ENCODE assay signal across 19 cellular contexts in the genomic region with DNA sequence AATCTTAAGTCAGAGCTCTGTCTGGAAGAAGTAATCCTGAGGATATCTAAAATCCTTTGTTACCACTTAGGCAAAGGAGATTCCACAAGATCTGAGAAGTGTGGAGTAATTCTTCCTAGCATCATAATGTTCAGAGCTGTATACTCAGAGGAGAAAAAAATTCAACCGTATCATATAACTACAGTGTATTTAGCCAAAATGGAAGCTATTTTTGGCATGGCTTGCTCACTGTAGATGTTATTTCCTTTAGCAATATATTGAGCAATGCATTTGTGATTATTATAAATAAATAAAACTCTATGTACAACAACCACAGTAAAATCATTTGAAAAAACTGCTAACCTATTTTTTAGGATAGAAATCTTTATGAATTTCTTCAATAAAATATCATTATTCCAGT.
DNase-seq lines count a peak whose midpoint lies in the region; ATAC-seq, FAIRE-seq and TF ChIP-seq lines count a peak whose summit lies in the region.
"Had no signal": no experiment of that assay in that cellular context is flagged by ENCODE, and none has a peak within 500 bp of the region (broad histone marks: within the 10 kb centered on the region; RNA-seq: fewer than 3 reads in every experiment).

No MANE protein-coding gene starts in this region.

- H3K18ac ChIP-seq in neuronal stem cell (ENCODE audit: low read length), result no peak overlapping the region

- no peak overlapping the region for H2BK120ac ChIP-seq in neuronal stem cell (ENCODE audit: low read depth, low read length)

- no peaks in the 10 kb centered on the region for H3K27me3 ChIP-seq in neuronal stem cell (ENCODE audit: control insufficient read depth in 3 of 3, insufficient read depth in 3 of 3, low read depth in 1 of 3, low read length in 3 of 3)
- no peaks in the 10 kb centered on the region for H3K27me3 ChIP-seq in effector memory CD4-positive, alpha-beta T cell (replicated peaks; ENCODE audit: control insufficient read depth, insufficient read depth, low read length, poor library complexity, severe bottlenecking)

- no peak for ATAC-seq in GM19023 (IDR thresholded peaks at IDR 0.05; ENCODE audit: unreplicated experiment)
- ATAC-seq: A549, GM23338, HCT116, Right ventricle myocardium inferior had no signal

- WGBS in neuronal stem cell (ENCODE audit: extremely low coverage in 2 of 2, insufficient read length in 2 of 2, insufficient replicate concordance in 1 of 2), 2 donors, result no CpG with 5 or more reads among the region's 1 CpG

- H2BK15ac ChIP-seq in neuronal stem cell (ENCODE audit: low read length), result no peak overlapping the region

- no peak overlapping the region for H2BK12ac ChIP-seq in neuronal stem cell (ENCODE audit: low read length)

- TF ChIP-seq CTCF in D721Med (IDR thresholded peaks at IDR 0.05; ENCODE audit: insufficient read depth, missing control alignments), result no peak
- TF ChIP-seq CTCF in fibroblast of mammary gland (conservative IDR thresholded peaks at IDR 0.05; ENCODE audit: control insufficient read depth, insufficient read depth, low read depth, low read length), result no peak

- H3K14ac ChIP-seq in neuronal stem cell (ENCODE audit: low read length), result no peak overlapping the region

- H3K9ac ChIP-seq in neuronal stem cell (ENCODE audit: low read depth, low read length, poor library complexity), result no peak overlapping the region

- H3K9me3 ChIP-seq in neuronal stem cell (replicated peaks in 1 of 2; ENCODE audit: control insufficient read depth in 2 of 2, insufficient read depth in 1 of 2, low read depth in 1 of 2, low read length in 2 of 2), result no peaks in the 10 kb centered on the region
- H3K9me3 ChIP-seq in effector memory CD4-positive, alpha-beta T cell (ENCODE audit: control insufficient read depth, low read length), result no peaks in the 10 kb centered on the region
- H3K9me3 ChIP-seq: A549, Caco-2 had no signal

- H3K4me2 ChIP-seq in neuronal stem cell (ENCODE audit: insufficient read depth, low read length, poor library complexity, severe bottlenecking), result peak overlapping the region; percentile 11
- H3K4me2 ChIP-seq: A549, GM23338 had no signal

- H4K91ac ChIP-seq in neuronal stem cell (ENCODE audit: low read depth, low read length, poor library complexity), result no peak overlapping the region

- H2AFZ ChIP-seq in neuronal stem cell (ENCODE audit: low read length), result no peak overlapping the region
- H2AFZ ChIP-seq: GM23338 had no signal

- no peak overlapping the region for H3K23ac ChIP-seq in neuronal stem cell (ENCODE audit: low read depth, low read length, poor library complexity)

- H2BK5ac ChIP-seq in neuronal stem cell (ENCODE audit: low read length), result no peak overlapping the region

- no peaks in the 10 kb centered on the region for H3K79me1 ChIP-seq in neuronal stem cell (ENCODE audit: low read depth, low read length)

- no peak overlapping the region for H2AK5ac ChIP-seq in neuronal stem cell (ENCODE audit: low read depth, low read length)

- FAIRE-seq in D721Med (lab: Jason Lieb, UNC), result no peak
- FAIRE-seq: A549, GM19239, RCC 7860 had no signal

- H3K4me1 ChIP-seq in neuronal stem cell (ENCODE audit: control insufficient read depth in 2 of 2, insufficient read depth in 1 of 2, low read depth in 1 of 2, low read length in 2 of 2), result no peaks in the 10 kb centered on the region
- H3K4me1 ChIP-seq in effector memory CD4-positive, alpha-beta T cell (ENCODE audit: control insufficient read depth, insufficient read depth, low read length, poor library complexity, severe bottlenecking), result no peaks in the 10 kb centered on the region
- H3K4me1 ChIP-seq: A549, Caco-2 had no signal

- no peak overlapping the region for H3K4ac ChIP-seq in neuronal stem cell (ENCODE audit: low read length)

- no peaks in the 10 kb centered on the region for H3K36me3 ChIP-seq in neuronal stem cell (replicated peaks in 1 of 2; ENCODE audit: control insufficient read depth in 2 of 2, insufficient read depth in 2 of 2, low read length in 2 of 2)
- H3K36me3 ChIP-seq in effector memory CD4-positive, alpha-beta T cell (ENCODE audit: control insufficient read depth, insufficient read depth, low read length), result no peaks in the 10 kb centered on the region

- no peak overlapping the region for H3K27ac ChIP-seq in neuronal stem cell (replicated peaks; ENCODE audit: low read length)
- H3K27ac ChIP-seq in effector memory CD4-positive, alpha-beta T cell (ENCODE audit: insufficient read depth, low read length, poor library complexity, severe bottlenecking), result no peak overlapping the region
- H3K27ac ChIP-seq: A549 had no signal

- H4K8ac ChIP-seq in neuronal stem cell (ENCODE audit: low read depth, low read length), result no peak overlapping the region

- H3K4me3 ChIP-seq in fibroblast of mammary gland (ENCODE audit: control insufficient read depth, low read depth, low read length) (no peak overlapping the region), neuronal stem cell (ENCODE audit: low read length in 2 of 2) (no peak overlapping the region)
- no peak overlapping the region for H3K4me3 ChIP-seq in effector memory CD4-positive, alpha-beta T cell (ENCODE audit: insufficient read depth, low read depth, low read length, poor library complexity, severe bottlenecking)
- H3K4me3 ChIP-seq: A549, GM23338 had no signal

- DNase-seq in D721Med (ENCODE audit: insufficient read length, low spot score) (peak; percentile 14), NCI-H526 treated with DMSO at 0.1 percent for 48 hours (lab: John Stamatoyannopoulos, UW) (peak; percentile 10), fibroblast of mammary gland (ENCODE audit: low read depth) (peak; percentile 7), neuronal stem cell (ENCODE audit: low spot score) (no peak), Kasumi-1 (lab: John Stamatoyannopoulos, UW) (no peak)
- DNase-seq in effector memory CD4-positive, alpha-beta T cell, result no peak
- DNase-seq: Caco-2; CD4-positive, alpha-beta T cell; GF-D8; NCI-H1417; NCI-H187; NK-92 treated with Interleukin-12 subunit alpha and Interleukin-12 subunit beta, amount 100 ng/mL, for 24 hours had no signal

Comparison
In these comparisons a context has a peak if more than half of its experiments do, and no peak if none do; other contexts are left out.
1. DNase-seq: peak in D721Med (single experiment), NCI-H526 treated with DMSO at 0.1 percent for 48 hours (single experiment) and fibroblast of mammary gland (single experiment); none in neuronal stem cell (single experiment), effector memory CD4-positive, alpha-beta T cell (0 of 3) and Kasumi-1 (0 of 2).